ENCODE assay signal across 8 cellular contexts in genomic region chr19:20661150-20661819, GRCh38. TPM values are rescaled to one million over a fixed set of nuclear protein-coding genes. Genes with fewer than 3 reads are reported as not detected.
A peak's percentile ranks its signal among the peaks of the same experiment; 100 is the strongest.
DNase-seq lines count a peak whose midpoint lies in the region; ATAC-seq and TF ChIP-seq lines count a peak whose summit lies in the region.

ZNF626 (minus strand) TSS chr19:20661571; CDS start chr19:20661446, 125 bp downstream.

- H3K4me1 Mint-ChIP-seq in natural killer cell = peaks cover 34 to 35% of the 10 kb centered on the region in 2 donors

- intact Hi-C loops in natural killer cell (cut with micrococcal nuclease) = loop anchor here (1.0 to 5.0 kb wide), 3 partner anchors 96 to 261 kb away; partner anchors contain the start of genes ZNF66, ZNF737 and ZNF85

- peaks cover 11% of the 10 kb centered on the region for H3K36me3 Mint-ChIP-seq in natural killer cell

- no peaks in the 10 kb centered on the region for H3K9me3 Mint-ChIP-seq in natural killer cell

- peak; percentile 14 for DNase-seq in activated gamma-delta T cell (lab: John Stamatoyannopoulos, UW)
- peak; percentile 97 for DNase-seq in fibroblast of the conjunctiva (ENCODE audit: low read depth)
- peak; percentile 89 for DNase-seq in natural killer cell
- peak; percentile 71 to 87 for DNase-seq in stimulated activated CD8-positive, alpha-beta memory T cell treated with anti-CD3 and anti-CD28 coated beads, Interleukin-7, amount 100 ng/mL, for 48 hours (ENCODE audit: extremely low read depth in 1 of 2, low read depth in 1 of 2)
- DNase-seq in D341Med (ENCODE audit: low spot score) = no peak

- peak within 1 kb of the TSS; percentile 96 for H3K4me3 Mint-ChIP-seq in natural killer cell

- no peaks in the 10 kb centered on the region for H3K27me3 Mint-ChIP-seq in natural killer cell (ENCODE audit: low read depth in 2 of 2)

- ATAC-seq in GM18498 (IDR thresholded peaks at IDR 0.05; ENCODE audit: unreplicated experiment) = peak; percentile 94
- ATAC-seq in HG03064 (IDR thresholded peaks at IDR 0.05; ENCODE audit: low read depth, unreplicated experiment) = peak; percentile 85
- peak; percentile 97 to 99 (median 98) for ATAC-seq in natural killer cell

- no peak for TF ChIP-seq CTCF in natural killer cell (IDR thresholded peaks at IDR 0.05)

- H3K27ac Mint-ChIP-seq in natural killer cell = peak within 1 kb of the TSS; percentile 96

TF ChIP-seq in PFSK-1, 5 proteins besides CTCF, POLR2A, EP300 and RAD21:
- TF ChIP-seq POLR2AphosphoS5 (IDR thresholded peaks at IDR 0.05; ENCODE audit: low read depth, low read length) (peak; percentile 90), SIN3A (IDR thresholded peaks at IDR 0.05; ENCODE audit: borderline replicate concordance, insufficient read depth, low read length) (peak; percentile 52; the same call in 1 of the 2 replicates), FOXP2 (optimal IDR thresholded peaks at IDR 0.05; ENCODE audit: borderline replicate concordance, extremely low read depth, extremely low read length, insufficient read depth) (no peak), REST (IDR thresholded peaks at IDR 0.05; ENCODE audit: insufficient read depth in 1 of 2, low read depth in 2 of 2, low read length in 2 of 2) (0 out of 4 replicates have a peak, but pooled peaks of 1 of the 2 experiments have one; percentile 36), TAF1 (IDR thresholded peaks at IDR 0.05; ENCODE audit: borderline replicate concordance, insufficient read depth, low read length) (peak; percentile 87)

RNA-seq across cellular contexts. Expression of gene ZNF626, which starts in this region (rescaled TPM):
- 0.09 TPM for polyA plus RNA-seq in PFSK-1 (2012; ENCODE audit: insufficient read length, low read depth)
- 10 to 100 TPM; 11.4 to 16.7 (median 13.0) TPM for total RNA-seq in natural killer cell
